In genomic region chr10:90779573-90779972, GRCh38 we compare ENCODE assay signal across 1 cellular context.
TF ChIP-seq lines count a peak whose summit lies in the region.

No MANE protein-coding gene starts in this region.

TF ChIP-seq in WTC11, 78 proteins besides CTCF, POLR2A, EP300 and RAD21 (continued from another document):
- TF ChIP-seq, protein P1, sequence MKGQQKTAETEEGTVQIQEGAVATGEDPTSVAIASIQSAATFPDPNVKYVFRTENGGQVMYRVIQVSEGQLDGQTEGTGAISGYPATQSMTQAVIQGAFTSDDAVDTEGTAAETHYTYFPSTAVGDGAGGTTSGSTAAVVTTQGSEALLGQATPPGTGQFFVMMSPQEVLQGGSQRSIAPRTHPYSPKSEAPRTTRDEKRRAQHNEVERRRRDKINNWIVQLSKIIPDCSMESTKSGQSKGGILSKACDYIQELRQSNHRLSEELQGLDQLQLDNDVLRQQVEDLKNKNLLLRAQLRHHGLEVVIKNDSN (CRISPR knock-in tag; IDR thresholded peaks at IDR 0.05) = peak; percentile 73
- no peak for TF ChIP-seq SMAD4 (CRISPR knock-in tag; IDR thresholded peaks at IDR 0.05)
- TF ChIP-seq HMGXB4 (CRISPR knock-in tag; IDR thresholded peaks at IDR 0.05) = no peak
- TF ChIP-seq HMGA2 (CRISPR knock-in tag; IDR thresholded peaks at IDR 0.05) = no peak
- no peak for TF ChIP-seq RORB (CRISPR knock-in tag; IDR thresholded peaks at IDR 0.05)
- no peak for TF ChIP-seq GABPB1 (CRISPR knock-in tag; IDR thresholded peaks at IDR 0.05)
- no peak for TF ChIP-seq CDX4 (CRISPR knock-in tag; IDR thresholded peaks at IDR 0.05; ENCODE audit: borderline replicate concordance)
- no peak for TF ChIP-seq NFATC4 (CRISPR knock-in tag; IDR thresholded peaks at IDR 0.05)
- no peak for TF ChIP-seq SOX15 (CRISPR knock-in tag; IDR thresholded peaks at IDR 0.05)
- TF ChIP-seq, protein P2, sequence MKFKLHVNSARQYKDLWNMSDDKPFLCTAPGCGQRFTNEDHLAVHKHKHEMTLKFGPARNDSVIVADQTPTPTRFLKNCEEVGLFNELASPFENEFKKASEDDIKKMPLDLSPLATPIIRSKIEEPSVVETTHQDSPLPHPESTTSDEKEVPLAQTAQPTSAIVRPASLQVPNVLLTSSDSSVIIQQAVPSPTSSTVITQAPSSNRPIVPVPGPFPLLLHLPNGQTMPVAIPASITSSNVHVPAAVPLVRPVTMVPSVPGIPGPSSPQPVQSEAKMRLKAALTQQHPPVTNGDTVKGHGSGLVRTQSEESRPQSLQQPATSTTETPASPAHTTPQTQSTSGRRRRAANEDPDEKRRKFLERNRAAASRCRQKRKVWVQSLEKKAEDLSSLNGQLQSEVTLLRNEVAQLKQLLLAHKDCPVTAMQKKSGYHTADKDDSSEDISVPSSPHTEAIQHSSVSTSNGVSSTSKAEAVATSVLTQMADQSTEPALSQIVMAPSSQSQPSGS (CRISPR knock-in tag; IDR thresholded peaks at IDR 0.05; ENCODE audit: borderline replicate concordance, low read depth) = no peak
- no peak for TF ChIP-seq GTF2I (CRISPR knock-in tag; conservative IDR thresholded peaks at IDR 0.05)
- peak; percentile 79 for TF ChIP-seq USF2 (CRISPR knock-in tag; IDR thresholded peaks at IDR 0.05)
- TF ChIP-seq, protein P3, sequence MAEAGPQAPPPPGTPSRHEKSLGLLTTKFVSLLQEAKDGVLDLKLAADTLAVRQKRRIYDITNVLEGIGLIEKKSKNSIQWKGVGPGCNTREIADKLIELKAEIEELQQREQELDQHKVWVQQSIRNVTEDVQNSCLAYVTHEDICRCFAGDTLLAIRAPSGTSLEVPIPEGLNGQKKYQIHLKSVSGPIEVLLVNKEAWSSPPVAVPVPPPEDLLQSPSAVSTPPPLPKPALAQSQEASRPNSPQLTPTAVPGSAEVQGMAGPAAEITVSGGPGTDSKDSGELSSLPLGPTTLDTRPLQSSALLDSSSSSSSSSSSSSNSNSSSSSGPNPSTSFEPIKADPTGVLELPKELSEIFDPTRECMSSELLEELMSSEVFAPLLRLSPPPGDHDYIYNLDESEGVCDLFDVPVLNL (CRISPR knock-in tag; IDR thresholded peaks at IDR 0.05; ENCODE audit: borderline replicate concordance, low read depth) = no peak
- TF ChIP-seq TCF7 (CRISPR knock-in tag; IDR thresholded peaks at IDR 0.05; ENCODE audit: low read depth) = no peak
- no peak for TF ChIP-seq ZSCAN18 (CRISPR knock-in tag; IDR thresholded peaks at IDR 0.05)
- no peak for TF ChIP-seq NR3C1 (CRISPR knock-in tag; conservative IDR thresholded peaks at IDR 0.05; ENCODE audit: low read depth)
- no peak for TF ChIP-seq NR2C2 (CRISPR knock-in tag; IDR thresholded peaks at IDR 0.05)
- no peak for TF ChIP-seq ZNF219 (CRISPR knock-in tag; IDR thresholded peaks at IDR 0.05; ENCODE audit: borderline replicate concordance)
